17 cellular contexts compared by ENCODE assay signal in the genomic region with DNA sequence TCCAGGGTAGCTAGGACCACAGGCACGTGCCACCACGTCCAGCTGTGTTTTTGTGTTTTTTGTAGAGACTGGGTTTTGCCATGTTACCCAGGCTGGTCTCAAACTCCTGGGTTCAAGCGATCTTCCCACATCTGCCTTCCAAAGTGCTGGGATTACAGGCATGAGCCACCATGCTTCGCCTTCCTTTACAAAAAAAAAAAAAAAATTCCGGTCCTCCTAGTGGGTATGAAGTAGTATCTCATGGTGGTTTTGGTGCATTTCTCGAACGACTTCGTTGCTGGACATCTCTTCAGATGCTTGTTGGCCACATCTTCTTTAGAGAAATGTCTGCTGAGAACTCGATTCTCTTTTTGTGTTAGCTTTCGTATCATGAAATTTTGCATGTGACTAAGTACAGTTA. TPM values are rescaled to one million over a fixed set of nuclear protein-coding genes. Genes with fewer than 3 reads are reported as not detected.
DNase-seq lines count a peak whose midpoint lies in the region; ATAC-seq and TF ChIP-seq lines count a peak whose summit lies in the region.
"Had no signal": no experiment of that assay in that cellular context is flagged by ENCODE, and none has a peak within 500 bp of the region (broad histone marks: within the 10 kb centered on the region; RNA-seq: fewer than 3 reads in every experiment).

No MANE protein-coding gene starts in this region.

- 95 to 97% methylated on average over 7 to 10 of the region's 10 CpGs for WGBS in endodermal cell (ENCODE audit: insufficient coverage in 1 of 2, insufficient read length in 1 of 2), 2 experiments

- no peaks in the 10 kb centered on the region for H3K9me3 Mint-ChIP-seq in HFFc6
- no peaks in the 10 kb centered on the region for H3K9me3 Mint-ChIP-seq in endodermal cell
- no peaks in the 10 kb centered on the region for H3K9me3 Mint-ChIP-seq in CD8-positive, alpha-beta memory T cell
- H3K9me3 Mint-ChIP-seq: CD4-positive, CD25-positive, alpha-beta regulatory T cell; IgD-negative memory B cell had no signal

- CTCF ChIA-PET in RWPE1 (lab: Yijun Ruan, JAX): interaction anchor here (0.5 to 0.6 kb wide), 2 partner anchors 252 to 1906 kb away, joined by 3 to 4 read pairs; no protein-coding TSS in a partner anchor
- CTCF ChIA-PET in CD8-positive, alpha-beta memory T cell (lab: Charles Lee): interaction anchor here (0.9 kb wide), 1 partner anchor 10 kb away, joined by 3 read pairs; no protein-coding TSS in a partner anchor

- peak overlapping the region; percentile 23 for H3K27ac ChIP-seq in RWPE1
- H3K27ac ChIP-seq in endodermal cell (ENCODE audit: low read depth, low read length): no peak overlapping the region
- no peak overlapping the region for H3K27ac ChIP-seq in CD8-positive, alpha-beta memory T cell (ENCODE audit: low read depth, low read length)
- H3K27ac ChIP-seq: GM23248 had no signal

- no peaks in the 10 kb centered on the region for H3K36me3 ChIP-seq in endodermal cell (ENCODE audit: control insufficient read depth, insufficient read depth, low read length)
- H3K36me3 ChIP-seq in CD8-positive, alpha-beta memory T cell (ENCODE audit: insufficient read depth, low read length): no peaks in the 10 kb centered on the region
- H3K36me3 ChIP-seq: BE2C, HAP-1 had no signal

- no peak for DNase-seq in HFFc6
- DNase-seq in RWPE1 (ENCODE audit: low spot score): no peak
- DNase-seq in endodermal cell: no peak
- no peak for DNase-seq in CD8-positive, alpha-beta memory T cell
- DNase-seq in islet precursor cell: no peak
- no peak for DNase-seq in GF-D8 (lab: John Stamatoyannopoulos, UW)
- DNase-seq: ACHN; BE2C; C1 segment of cervical spinal cord; CD4-positive, CD25-positive, alpha-beta regulatory T cell; DMS153; DMS79; GM23248; KBM-7 had no signal

- H3K27ac Mint-ChIP-seq in HFFc6 (no peak overlapping the region), endodermal cell (no peak overlapping the region)
- peak overlapping the region in 1 of 8 donors; percentile 77 for H3K27ac Mint-ChIP-seq in CD8-positive, alpha-beta memory T cell
- H3K27ac Mint-ChIP-seq: CD4-positive, CD25-positive, alpha-beta regulatory T cell; IgD-negative memory B cell had no signal

- H3K4me1 ChIP-seq in endodermal cell (ENCODE audit: control insufficient read depth, insufficient read depth, low read length): peaks cover 14% of the 10 kb centered on the region
- H3K4me1 ChIP-seq in CD8-positive, alpha-beta memory T cell (ENCODE audit: insufficient read depth, low read length): no peaks in the 10 kb centered on the region
- H3K4me1 ChIP-seq: BE2C had no signal

- POLR2A ChIA-PET in RWPE1 (lab: Yijun Ruan, JAX; ENCODE audit: low non-redundant PET): no interaction called here
- POLR2A ChIA-PET in CD8-positive, alpha-beta memory T cell (lab: Charles Lee): no interaction called here

- ATAC-seq in HG03378 (IDR thresholded peaks at IDR 0.05; ENCODE audit: unreplicated experiment): no peak

- H3K36me3 Mint-ChIP-seq in HFFc6 (ENCODE audit: low read depth) (0 out of 2 replicates have a peak, but pooled peaks cover 5% of the 10 kb centered on the region), endodermal cell (ENCODE audit: low read depth) (no peaks in the 10 kb centered on the region)
- peaks cover 0 to 2% (median 0%) of the 10 kb centered on the region in 3 donors for H3K36me3 Mint-ChIP-seq in CD8-positive, alpha-beta memory T cell
- H3K36me3 Mint-ChIP-seq: CD4-positive, CD25-positive, alpha-beta regulatory T cell; IgD-negative memory B cell had no signal

- H3K27me3 Mint-ChIP-seq in HFFc6 (ENCODE audit: insufficient read depth) (peaks cover 16% of the 10 kb centered on the region), endodermal cell (ENCODE audit: insufficient read depth) (peaks cover 8% of the 10 kb centered on the region)
- peaks cover 28 to 64% of the 10 kb centered on the region in 2 donors for H3K27me3 Mint-ChIP-seq in CD8-positive, alpha-beta memory T cell

- H3K27me3 ChIP-seq in endodermal cell (ENCODE audit: control insufficient read depth, insufficient read depth, low read length, poor library complexity, severe bottlenecking): no peaks in the 10 kb centered on the region
- no peaks in the 10 kb centered on the region for H3K27me3 ChIP-seq in CD8-positive, alpha-beta memory T cell (ENCODE audit: insufficient read depth, low read length, poor library complexity, severe bottlenecking)

- peak; percentile 23; the same call in 1 of the 2 replicates for TF ChIP-seq CTCF in HFFc6 (IDR thresholded peaks at IDR 0.05)
- TF ChIP-seq CTCF in RWPE1 (conservative IDR thresholded peaks at IDR 0.05; ENCODE audit: low read depth): no peak
- peak; percentile 22 for TF ChIP-seq CTCF in endodermal cell (conservative IDR thresholded peaks at IDR 0.05)

- no peak overlapping the region for H3K4me3 ChIP-seq in endodermal cell (ENCODE audit: low read length)
- no peak overlapping the region for H3K4me3 ChIP-seq in CD8-positive, alpha-beta memory T cell (ENCODE audit: low read length)
- H3K4me3 ChIP-seq: GM23248, HAP-1 had no signal

- H3K4me1 Mint-ChIP-seq in HFFc6 (ENCODE audit: low read depth) (peaks cover 24% of the 10 kb centered on the region), endodermal cell (peaks cover 43% of the 10 kb centered on the region)
- H3K4me1 Mint-ChIP-seq in CD8-positive, alpha-beta memory T cell: peaks cover 0 to 15% (median 9%) of the 10 kb centered on the region in 3 donors

- no peak overlapping the region; the same call in 1 of the 2 replicates for H3K4me3 Mint-ChIP-seq in HFFc6
- H3K4me3 Mint-ChIP-seq in endodermal cell: no peak overlapping the region
- H3K4me3 Mint-ChIP-seq in CD8-positive, alpha-beta memory T cell: peak overlapping the region in 1 of 7 donors; percentile 27
- H3K4me3 Mint-ChIP-seq: CD4-positive, CD25-positive, alpha-beta regulatory T cell; IgD-negative memory B cell had no signal

- no peak overlapping the region for H3K9ac ChIP-seq in endodermal cell (ENCODE audit: extremely low read depth, low read length, poor library complexity, severe bottlenecking)
- H3K9ac ChIP-seq: GM23248 had no signal

- H3K9me3 ChIP-seq in endodermal cell (ENCODE audit: control insufficient read depth, low read length): no peaks in the 10 kb centered on the region
- no peaks in the 10 kb centered on the region for H3K9me3 ChIP-seq in CD8-positive, alpha-beta memory T cell (ENCODE audit: low read length)
- H3K9me3 ChIP-seq: BE2C, HAP-1 had no signal

RNA-seq across cellular contexts. Expression of a gene that starts 3.9 kb away (rescaled TPM):
- 1 to 10 TPM in 5 of 6 experiments, under 1 TPM in 1; 0.74 to 2.9 (median 1.5) TPM for total RNA-seq in HFFc6 (2021; fragmentation: NEBNext Ultra II Directional; extraction: Animal tissue kit (Norgen Biotek cat#: 25700))
- total RNA-seq in endodermal cell: 10 to 100 TPM; 13.2 to 18.9 TPM
- 5.6 TPM for polyA plus RNA-seq in endodermal cell (2013, experiment 1 of 2)
- 5.0 TPM for polyA plus RNA-seq in endodermal cell (2013, experiment 2 of 2)
- total RNA-seq in CD8-positive, alpha-beta memory T cell: 1 to 10 TPM; 1.5 to 2.4 TPM
- 1.7 TPM for polyA plus RNA-seq in CD8-positive, alpha-beta memory T cell
- polyA plus RNA-seq: IgD-negative memory B cell had no signal
